ENCODE assay signal across 8 cellular contexts in genomic region chr2:208265807-208266640, GRCh38. TPM values are rescaled to one million over a fixed set of nuclear protein-coding genes. Genes with fewer than 3 reads are reported as not detected.
DNase-seq lines count a peak whose midpoint lies in the region; ATAC-seq and TF ChIP-seq lines count a peak whose summit lies in the region.

A gene with protein sequence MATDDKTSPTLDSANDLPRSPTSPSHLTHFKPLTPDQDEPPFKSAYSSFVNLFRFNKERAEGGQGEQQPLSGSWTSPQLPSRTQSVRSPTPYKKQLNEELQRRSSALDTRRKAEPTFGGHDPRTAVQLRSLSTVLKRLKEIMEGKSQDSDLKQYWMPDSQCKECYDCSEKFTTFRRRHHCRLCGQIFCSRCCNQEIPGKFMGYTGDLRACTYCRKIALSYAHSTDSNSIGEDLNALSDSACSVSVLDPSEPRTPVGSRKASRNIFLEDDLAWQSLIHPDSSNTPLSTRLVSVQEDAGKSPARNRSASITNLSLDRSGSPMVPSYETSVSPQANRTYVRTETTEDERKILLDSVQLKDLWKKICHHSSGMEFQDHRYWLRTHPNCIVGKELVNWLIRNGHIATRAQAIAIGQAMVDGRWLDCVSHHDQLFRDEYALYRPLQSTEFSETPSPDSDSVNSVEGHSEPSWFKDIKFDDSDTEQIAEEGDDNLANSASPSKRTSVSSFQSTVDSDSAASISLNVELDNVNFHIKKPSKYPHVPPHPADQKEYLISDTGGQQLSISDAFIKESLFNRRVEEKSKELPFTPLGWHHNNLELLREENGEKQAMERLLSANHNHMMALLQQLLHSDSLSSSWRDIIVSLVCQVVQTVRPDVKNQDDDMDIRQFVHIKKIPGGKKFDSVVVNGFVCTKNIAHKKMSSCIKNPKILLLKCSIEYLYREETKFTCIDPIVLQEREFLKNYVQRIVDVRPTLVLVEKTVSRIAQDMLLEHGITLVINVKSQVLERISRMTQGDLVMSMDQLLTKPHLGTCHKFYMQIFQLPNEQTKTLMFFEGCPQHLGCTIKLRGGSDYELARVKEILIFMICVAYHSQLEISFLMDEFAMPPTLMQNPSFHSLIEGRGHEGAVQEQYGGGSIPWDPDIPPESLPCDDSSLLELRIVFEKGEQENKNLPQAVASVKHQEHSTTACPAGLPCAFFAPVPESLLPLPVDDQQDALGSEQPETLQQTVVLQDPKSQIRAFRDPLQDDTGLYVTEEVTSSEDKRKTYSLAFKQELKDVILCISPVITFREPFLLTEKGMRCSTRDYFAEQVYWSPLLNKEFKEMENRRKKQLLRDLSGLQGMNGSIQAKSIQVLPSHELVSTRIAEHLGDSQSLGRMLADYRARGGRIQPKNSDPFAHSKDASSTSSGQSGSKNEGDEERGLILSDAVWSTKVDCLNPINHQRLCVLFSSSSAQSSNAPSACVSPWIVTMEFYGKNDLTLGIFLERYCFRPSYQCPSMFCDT (N-terminal part only) (plus strand): TSS chr2:208266255. CDS start chr2:208271520, 5,265 bp downstream.

- H3K36me3 ChIP-seq in prostate gland (no peaks in the 10 kb centered on the region), urinary bladder (ENCODE audit: insufficient read depth) (no peaks in the 10 kb centered on the region)

- H3K27me3 ChIP-seq in prostate gland (replicated peaks; ENCODE audit: insufficient read depth): no peaks in the 10 kb centered on the region

- peak; percentile 66 for ATAC-seq in GM18499 (IDR thresholded peaks at IDR 0.05; ENCODE audit: insufficient read depth, unreplicated experiment)
- peak; percentile 79 for ATAC-seq in HG02943 (IDR thresholded peaks at IDR 0.05; ENCODE audit: low read depth, unreplicated experiment)
- ATAC-seq in left ventricle myocardium superior: peak; percentile 97

- TF ChIP-seq POLR2A in prostate gland (IDR thresholded peaks at IDR 0.05): peak; percentile 77

- 0% methylated on average over 37 of the region's 53 CpGs for WGBS in prostate gland
- under 1% methylated on average over 53 of the region's 53 CpGs for WGBS in urinary bladder

- H3K27ac ChIP-seq in prostate gland (peak within 1 kb of the TSS; percentile 92 to 95), urinary bladder (ENCODE audit: low read depth) (peak within 1 kb of the TSS; percentile 91)

- H3K4me1 ChIP-seq in prostate gland (replicated peaks): no peaks in the 10 kb centered on the region
- peaks cover 3% of the 10 kb centered on the region for H3K4me1 ChIP-seq in urinary bladder (ENCODE audit: insufficient read depth)

- H3K4me3 ChIP-seq in prostate gland (peak within 1 kb of the TSS; percentile 74 to 93), urinary bladder (ENCODE audit: low read depth, low read length) (peak within 1 kb of the TSS; percentile 93)

- intact Hi-C loops in T-helper 2 cell treated with Interferon-gamma antibody and Interleukin-4, amounts not matched to agents 100 ng/mL and 5 ng/mL, for 36 hours (cut with micrococcal nuclease): loop anchor here (1.0 to 5.0 kb wide), 11 partner anchors 12 to 1905 kb away; partner anchors contain the start of genes CCNYL1, CREB1, FASTKD2 and KANSL1L
- intact Hi-C loops in left ventricle myocardium superior (cut with micrococcal nuclease) (no loop called here), prostate gland (cut with DNase I) (loop anchor here (1.0 to 10.0 kb wide), 3 partner anchors 11 to 651 kb away; partner anchors contain the start of gene IDH1)

- TF ChIP-seq CTCF in prostate gland (IDR thresholded peaks at IDR 0.05): peak in 1 of 4 experiments; percentile 18

- DNase-seq in NCI-H187 treated with DMSO at 0.1 percent for 48 hours (lab: John Stamatoyannopoulos, UW) (peak; percentile 45), anterior cingulate cortex (lab: John Stamatoyannopoulos, UW) (peak; percentile 86 to 99 (median 98)), left ventricle myocardium superior (peak; percentile 95), prostate gland (ENCODE audit: low spot score) (peak; percentile 94)

- no peaks in the 10 kb centered on the region for H3K9me3 ChIP-seq in prostate gland

RNA-seq across cellular contexts. Expression of the gene that starts here (rescaled TPM):
- 39.0 and 41.6 TPM in 2 replicates for total RNA-seq in T-helper 2 cell treated with Interferon-gamma antibody and Interleukin-4, amounts not matched to agents 100 ng/mL and 5 ng/mL, for 36 hours
- total RNA-seq in left ventricle myocardium superior: 16.1 TPM
- 10 to 100 TPM; 26.7 to 47.1 TPM for total RNA-seq in prostate gland
- 57.5 TPM for total RNA-seq in urinary bladder
- 9.8 TPM for polyA plus RNA-seq in urinary bladder

Comparison
In these comparisons a context has a peak if more than half of its experiments do, and no peak if none do; other contexts are left out.
1. Peak in every context shown above with its lines: DNase-seq, ATAC-seq, H3K4me3 ChIP-seq and H3K27ac ChIP-seq.
2. DNase-seq: peak in every context shown above with its lines; median percentile 98 in anterior cingulate cortex; 95 in left ventricle myocardium superior; 94 in prostate gland; 45 in NCI-H187 treated with DMSO at 0.1 percent for 48 hours.